8 cellular contexts compared by ENCODE assay signal in genomic region chr11:117314840-117315239, GRCh38. TPM values are rescaled to one million over a fixed set of nuclear protein-coding genes. Genes with fewer than 3 reads are reported as not detected.
DNase-seq lines count a peak whose midpoint lies in the region; ATAC-seq and TF ChIP-seq lines count a peak whose summit lies in the region.

No MANE protein-coding gene starts in this region.

- DNase-seq in A673 (ENCODE audit: low spot score) (no peak), cardiac fibroblast (ENCODE audit: low read depth in 2 of 2) (no peak), hepatic stellate cell (ENCODE audit: low spot score) (no peak)
- no peak for DNase-seq in stimulated activated naive CD4-positive, alpha-beta T cell (lab: John Stamatoyannopoulos, UW)
- no peak for DNase-seq in stimulated activated CD4-positive, alpha-beta T cell treated with anti-CD3 and anti-CD28 coated beads, Interleukin-4, amount 100 ng/mL, for 24 hours

- no peaks in the 10 kb centered on the region for H3K27me3 ChIP-seq in A673 (replicated peaks; ENCODE audit: insufficient read depth, low read depth, low read length, poor library complexity)
- 0 out of 2 replicates have a peak, but pooled peaks cover 2% of the 10 kb centered on the region for H3K27me3 ChIP-seq in HUES48 (ENCODE audit: control insufficient read depth, insufficient read depth, low read length)
- no peaks in the 10 kb centered on the region for H3K27me3 ChIP-seq in muscle layer of colon (ENCODE audit: control insufficient read depth in 1 of 2, insufficient read depth in 2 of 2, low read length in 2 of 2)

- intact Hi-C loops in A673 (cut with micrococcal nuclease; ENCODE audit: unreplicated experiment): no loop called here

- H3K4me3 ChIP-seq in A673 (ENCODE audit: low read depth, low read length, poor library complexity, severe bottlenecking) (peak overlapping the region; percentile 84), HUES48 (ENCODE audit: low read depth, low read length) (peak overlapping the region; percentile 72), cardiac fibroblast (replicated peaks in 1 of 2; ENCODE audit: low read depth in 2 of 2, low read length in 2 of 2) (peak overlapping the region; percentile 76 to 81), muscle layer of colon (ENCODE audit: low read depth in 1 of 2, low read length in 2 of 2) (peak overlapping the region; percentile 75 to 76)

- CTCF ChIA-PET in A673 (lab: Charles Lee): interaction anchor here (1.1 kb wide), 1 partner anchor 83 kb away, joined by 3 read pairs; the partner anchor contains the start of gene PCSK7

- H3K9ac ChIP-seq in HUES48 (ENCODE audit: low read depth, low read length) (no peak overlapping the region), muscle layer of colon (ENCODE audit: low read length) (no peak overlapping the region)

- H3K9me3 ChIP-seq in A673 (ENCODE audit: low read depth, low read length, poor library complexity, severe bottlenecking) (no peaks in the 10 kb centered on the region), HUES48 (ENCODE audit: control insufficient read depth, insufficient read depth, low read length) (no peaks in the 10 kb centered on the region), muscle layer of colon (ENCODE audit: low read length) (no peaks in the 10 kb centered on the region)

- no peak for ATAC-seq in GM18505 (IDR thresholded peaks at IDR 0.05; ENCODE audit: unreplicated experiment)

- POLR2A ChIA-PET in A673 (lab: Charles Lee; ENCODE audit: low non-redundant PET): no interaction called here

- TF ChIP-seq CTCF in A673 (conservative IDR thresholded peaks at IDR 0.05; ENCODE audit: low read depth, low read length) (no peak), cardiac fibroblast (IDR thresholded peaks at IDR 0.05; ENCODE audit: low read depth, low read length) (no peak)

- H3K36me3 ChIP-seq in A673 (ENCODE audit: insufficient read depth, low read length, poor library complexity, severe bottlenecking) (no peaks in the 10 kb centered on the region), HUES48 (ENCODE audit: control insufficient read depth, insufficient read depth, low read length) (no peaks in the 10 kb centered on the region), muscle layer of colon (ENCODE audit: insufficient read depth, low read length) (no peaks in the 10 kb centered on the region)

- no peak for TF ChIP-seq POLR2A in GM18505 (IDR thresholded peaks at IDR 0.05; ENCODE audit: borderline replicate concordance, extremely low read depth, insufficient read depth, insufficient read length)

- no TSS peak for BruUV-seq in A673 (replicated peaks; lab: Mats Ljungman, UMichigan)

- peaks cover 3% of the 10 kb centered on the region for H3K4me1 ChIP-seq in A673 (ENCODE audit: insufficient read depth, low read length, poor library complexity, severe bottlenecking)
- H3K4me1 ChIP-seq in HUES48 (ENCODE audit: control insufficient read depth, insufficient read depth, low read length): peaks cover 7% of the 10 kb centered on the region; the same call in 1 of the 2 replicates
- H3K4me1 ChIP-seq in muscle layer of colon (ENCODE audit: insufficient read depth, low read length): peaks cover 12% of the 10 kb centered on the region

- H3K27ac ChIP-seq in A673 (ENCODE audit: low read depth, low read length, poor library complexity, severe bottlenecking): no peak overlapping the region
- H3K27ac ChIP-seq in HUES48 (ENCODE audit: low read depth, low read length): no peak overlapping the region
- no peak overlapping the region for H3K27ac ChIP-seq in muscle layer of colon (ENCODE audit: low read depth, low read length)

RNA-seq across cellular contexts. Expression of gene BACE1, which starts 1.2 kb away (rescaled TPM):
- total RNA-seq in A673 (2021): 13.7 and 15.0 TPM in 2 replicates

RNA-seq across cellular contexts. Expression of gene CEP164, which starts 12.8 kb away (rescaled TPM):
- 39.4 and 43.3 TPM in 2 replicates for total RNA-seq in A673 (2021)

RNA-seq across cellular contexts. Expression of gene BACE1-AS, which starts 23.7 kb away (rescaled TPM):
- total RNA-seq in A673 (2021): 13.7 and 18.0 TPM in 2 replicates
